Comparison of ENCODE assay signal across 8 cellular contexts in genomic region chr14:63727736-63728728, GRCh38.
DNase-seq lines count a peak whose midpoint lies in the region; ATAC-seq lines count a peak whose summit lies in the region.

Gene SGPP1, minus strand, starts transcription at chr14:63728065. Its CDS starts 121 bp downstream, at chr14:63727944.

- H3K9ac ChIP-seq in BLaER1 treated with 17β-estradiol and CSF1 and Interleukin-3, amounts not matched to agents 10 nM and 100 nM = peak within 1 kb of the TSS; percentile 85 to 98 (median 93)

- H3K27me3 Mint-ChIP-seq in memory B cell = no peaks in the 10 kb centered on the region

- H3K9me3 Mint-ChIP-seq in memory B cell = no peaks in the 10 kb centered on the region

- peaks cover 26% of the 10 kb centered on the region for H3K4me1 Mint-ChIP-seq in memory B cell

- peak within 1 kb of the TSS; percentile 78 to 98 (median 92) for H3K4me3 ChIP-seq in BLaER1 treated with 17β-estradiol and CSF1 and Interleukin-3, amounts not matched to agents 10 nM and 100 nM
- peak within 1 kb of the TSS; percentile 98 for H3K4me3 ChIP-seq in effector memory CD4-positive, alpha-beta T cell (ENCODE audit: insufficient read depth, low read depth, low read length, poor library complexity, severe bottlenecking)

- peak; percentile 81 for ATAC-seq in GM19035 (IDR thresholded peaks at IDR 0.05; ENCODE audit: unreplicated experiment)
- ATAC-seq in HG03280 (IDR thresholded peaks at IDR 0.05; ENCODE audit: unreplicated experiment) = peak; percentile 79
- peak; percentile 88 for ATAC-seq in memory B cell (ENCODE audit: low read depth)

- H3K4me1 ChIP-seq in BLaER1 treated with 17β-estradiol and CSF1 and Interleukin-3, amounts not matched to agents 10 nM and 100 nM = peaks cover 20 to 34% (median 28%) of the 10 kb centered on the region in 10 experiments
- peaks cover 4% of the 10 kb centered on the region for H3K4me1 ChIP-seq in effector memory CD4-positive, alpha-beta T cell (ENCODE audit: control insufficient read depth, insufficient read depth, low read length, poor library complexity, severe bottlenecking)

- no peaks in the 10 kb centered on the region for H3K9me3 ChIP-seq in BLaER1 treated with 17β-estradiol and CSF1 and Interleukin-3, amounts not matched to agents 10 nM and 100 nM (replicated peaks in 1 of 11)
- no peaks in the 10 kb centered on the region for H3K9me3 ChIP-seq in effector memory CD4-positive, alpha-beta T cell (ENCODE audit: control insufficient read depth, low read length)

- H4K20me1 ChIP-seq in BLaER1 treated with 17β-estradiol and CSF1 and Interleukin-3, amounts not matched to agents 10 nM and 100 nM = peaks cover 0 to 31% (median 17%) of the 10 kb centered on the region in 11 experiments; a peak in 14 of 22 replicates

- peak within 1 kb of the TSS; percentile 79 to 94 (median 90) for H3K27ac ChIP-seq in BLaER1 treated with 17β-estradiol and CSF1 and Interleukin-3, amounts not matched to agents 10 nM and 100 nM
- peak within 1 kb of the TSS; percentile 82 for H3K27ac ChIP-seq in effector memory CD4-positive, alpha-beta T cell (ENCODE audit: insufficient read depth, low read length, poor library complexity, severe bottlenecking)

- DNase-seq in NCI-H748 (lab: John Stamatoyannopoulos, UW; ENCODE audit: unreplicated experiment) (peak; percentile 86), memory B cell (ENCODE audit: low spot score in 2 of 2) (peak; percentile 79 to 81)
- DNase-seq in activated CD8-positive, alpha-beta memory T cell treated with anti-CD3 and anti-CD28 coated beads for 24 hours = peak; percentile 89
- peak; percentile 73 to 74 (median 74) for DNase-seq in effector memory CD4-positive, alpha-beta T cell
- DNase-seq in stimulated activated CD8-positive, alpha-beta memory T cell treated with anti-CD3 and anti-CD28 coated beads, Interleukin-12 subunit alpha, Interleukin-12 subunit beta, amount 100 ng/mL, for 24 hours (ENCODE audit: extremely low read depth) = peak; percentile 42

- H3K27ac Mint-ChIP-seq in memory B cell = peak within 1 kb of the TSS; percentile 96

- H3K4me3 Mint-ChIP-seq in memory B cell = peak within 1 kb of the TSS; percentile 93

- no peaks in the 10 kb centered on the region for H3K36me3 ChIP-seq in BLaER1 treated with 17β-estradiol and CSF1 and Interleukin-3, amounts not matched to agents 10 nM and 100 nM
- no peaks in the 10 kb centered on the region for H3K36me3 ChIP-seq in effector memory CD4-positive, alpha-beta T cell (ENCODE audit: control insufficient read depth, insufficient read depth, low read length)

- H3K4me2 ChIP-seq in BLaER1 treated with 17β-estradiol and CSF1 and Interleukin-3, amounts not matched to agents 10 nM and 100 nM = peak within 1 kb of the TSS; percentile 85 to 99 (median 95)

- H3K36me3 Mint-ChIP-seq in memory B cell = peaks cover 6% of the 10 kb centered on the region

- no peaks in the 10 kb centered on the region for H3K27me3 ChIP-seq in BLaER1 treated with 17β-estradiol and CSF1 and Interleukin-3, amounts not matched to agents 10 nM and 100 nM
- H3K27me3 ChIP-seq in effector memory CD4-positive, alpha-beta T cell (replicated peaks; ENCODE audit: control insufficient read depth, insufficient read depth, low read length, poor library complexity, severe bottlenecking) = no peaks in the 10 kb centered on the region

Comparison
In these comparisons a context has a peak if more than half of its experiments do, and no peak if none do; other contexts are left out.
1. Peak in every context shown above with its lines: DNase-seq, ATAC-seq, H3K4me3 ChIP-seq and H3K27ac ChIP-seq.